In genomic region chr16:28924762-28925385, GRCh38 we compare ENCODE assay signal across 9 cellular contexts. TPM values are rescaled to one million over a fixed set of nuclear protein-coding genes. Genes with fewer than 3 reads are reported as not detected.
DNase-seq lines count a peak whose midpoint lies in the region; ATAC-seq, FAIRE-seq and TF ChIP-seq lines count a peak whose summit lies in the region.
"Had no signal": no experiment of that assay in that cellular context is flagged by ENCODE, and none has a peak within 500 bp of the region (broad histone marks: within the 10 kb centered on the region; RNA-seq: fewer than 3 reads in every experiment).

TSS of gene RABEP2 (minus strand) at chr16:28925238. CDS start at chr16:28925163, 75 bp downstream.

- no peak for TF ChIP-seq RAD21 in HepG2 (CRISPR knock-in tag; IDR thresholded peaks at IDR 0.05)

- H3K79me2 ChIP-seq in HepG2 (ENCODE audit: insufficient read depth, low read length) = no peaks in the 10 kb centered on the region

- no peaks in the 10 kb centered on the region for H3K27me3 ChIP-seq in HepG2 (ENCODE audit: control insufficient read depth in 1 of 2, insufficient read depth in 2 of 2, low read length in 2 of 2)

- POLR2A ChIA-PET in HepG2 (lab: Yijun Ruan, JAX) = interaction anchor here (0.5 to 5.7 kb wide), 9 partner anchors 8 to 103 kb away, joined by 3 to 77 read pairs (median 11); partner anchors contain the start of genes ATXN2L, NFATC2IP, SH2B1 and TUFM

- WGBS in HepG2 (ENCODE audit: low lambda C conversion rate) = 1% methylated on average over 60 of the region's 66 CpGs

- H3K4me3 ChIP-seq in HepG2 (replicated peaks in 1 of 3; ENCODE audit: insufficient read depth in 1 of 3, low read depth in 2 of 3, low read length in 3 of 3) = peak within 1 kb of the TSS; percentile 84 to 99 (median 87)

- peak within 1 kb of the TSS; percentile 82 for H3K9ac ChIP-seq in HepG2 (ENCODE audit: insufficient read depth, low read depth, low read length)

- no peaks in the 10 kb centered on the region; the same call in 1 of the 2 replicates for H4K20me1 ChIP-seq in HepG2 (ENCODE audit: insufficient read depth, low read length)

- TF ChIP-seq POLR2A in HepG2 (IDR thresholded peaks at IDR 0.05; ENCODE audit: insufficient read depth in 1 of 2, low read depth in 2 of 2, low read length in 2 of 2) = no peak; a peak in 1 of 4 replicates

- no TSS peak for BruUV-seq in HepG2 (replicated peaks; lab: Mats Ljungman, UMichigan)

- no peak within 1 kb of the TSS for H2AFZ ChIP-seq in HepG2 (ENCODE audit: low read length)

- peaks cover 71% of the 10 kb centered on the region for H3K4me1 ChIP-seq in HepG2 (ENCODE audit: insufficient read depth, low read length)

- intact Hi-C loops in HepG2 (cut with micrococcal nuclease; ENCODE audit: unreplicated experiment) = loop anchor here (5.0 kb wide), 2 partner anchors 38 to 78 kb away; partner anchors contain the start of gene TUFM

- no peak for TF ChIP-seq CTCF in HepG2 (CRISPR knock-in tag; IDR thresholded peaks at IDR 0.05)

- in situ Hi-C loops in HepG2 (cut with HindIII; ENCODE audit: extremely low pct_ligation_motif_present, low pct_unique_long_range_greater_than_20kb) = no loop called here

- no peak for TF ChIP-seq EP300 in HepG2 (IDR thresholded peaks at IDR 0.05; ENCODE audit: low read depth in 2 of 2, low read length in 2 of 2)
- TF ChIP-seq EP300 in HepG2 (CRISPR knock-in tag; IDR thresholded peaks at IDR 0.05; ENCODE audit: borderline replicate concordance) = no peak

- H3K27ac ChIP-seq in HepG2 (ENCODE audit: extremely low read length, insufficient read depth, low read length) = peak within 1 kb of the TSS; percentile 89

- H3K36me3 ChIP-seq in HepG2 (replicated peaks in 1 of 2; ENCODE audit: control insufficient read depth in 1 of 2, insufficient read depth in 2 of 2, low read length in 2 of 2) = peaks cover 0 to under 1% of the 10 kb centered on the region in 2 experiments; a peak in 2 of 5 replicates

- H3K4me2 ChIP-seq in HepG2 (ENCODE audit: low read depth, low read length) = peak within 1 kb of the TSS; percentile 98

- FAIRE-seq in HepG2 (lab: Jason Lieb, UNC) = no peak
- FAIRE-seq: endometrium had no signal

- CTCF ChIA-PET in HepG2 (lab: Yijun Ruan, JAX; ENCODE audit: low intra/inter-chr PET ratio, low total read pairs) = interaction anchor here (3.9 kb wide), 1 partner anchor 21 kb away, joined by 8 read pairs; no protein-coding TSS in a partner anchor

- peak; percentile 61 for ATAC-seq in GM19397 (IDR thresholded peaks at IDR 0.05; ENCODE audit: unreplicated experiment)
- peak; percentile 30 for ATAC-seq in HG03558 (IDR thresholded peaks at IDR 0.05; ENCODE audit: extremely low read depth, unreplicated experiment)
- peak; percentile 85 for ATAC-seq in HepG2

- DNase-seq in C1 segment of cervical spinal cord (lab: John Stamatoyannopoulos, UW) (peak; percentile 84 to 95 (median 91)), NCI-H748 (lab: John Stamatoyannopoulos, UW; ENCODE audit: unreplicated experiment) (peak; percentile 93), dermis blood vessel endothelial cell (peak; percentile 91), HepG2 (ENCODE audit: low spot score) (peak; percentile 86)
- DNase-seq in activated CD4-positive, alpha-beta T cell treated with anti-CD3 and anti-CD28 coated beads, Interleukin-2, amount 50 U/mL, for 48 hours = peak; percentile 98
- peak; percentile 98 for DNase-seq in stimulated activated CD4-positive, alpha-beta T cell treated with anti-CD3 and anti-CD28 coated beads, Interleukin-4, amount 100 ng/mL, for 1 hour

- H3K9me3 ChIP-seq in HepG2 (ENCODE audit: low read length) = no peaks in the 10 kb centered on the region

TF ChIP-seq in HepG2, 621 proteins besides CTCF, POLR2A, EP300 and RAD21 (continues in another document):
- TF ChIP-seq ZNF180 (CRISPR knock-in tag; IDR thresholded peaks at IDR 0.05; ENCODE audit: borderline replicate concordance, low read depth) = no peak
- no peak for TF ChIP-seq IRX3 (CRISPR knock-in tag; IDR thresholded peaks at IDR 0.05; ENCODE audit: borderline replicate concordance, low read depth)
- TF ChIP-seq ZNF160 (CRISPR knock-in tag; IDR thresholded peaks at IDR 0.05) = no peak
- no peak for TF ChIP-seq GATAD2A (CRISPR knock-in tag; IDR thresholded peaks at IDR 0.05)
- TF ChIP-seq SIN3B (IDR thresholded peaks at IDR 0.05; ENCODE audit: low read length) = no peak
- no peak for TF ChIP-seq TFE3 (CRISPR knock-in tag; IDR thresholded peaks at IDR 0.05)
- no peak for TF ChIP-seq BCL3 (CRISPR knock-in tag; IDR thresholded peaks at IDR 0.05)
- no peak for TF ChIP-seq ZNF224 (CRISPR knock-in tag; IDR thresholded peaks at IDR 0.05)
- no peak for TF ChIP-seq ZNF75D (CRISPR knock-in tag; IDR thresholded peaks at IDR 0.05; ENCODE audit: borderline replicate concordance)
- 0 out of 2 replicates have a peak, but pooled peaks have one; percentile 6 for TF ChIP-seq ZNF501 (CRISPR knock-in tag; IDR thresholded peaks at IDR 0.05)
- TF ChIP-seq ZNF780A (CRISPR knock-in tag; IDR thresholded peaks at IDR 0.05) = no peak
- no peak for TF ChIP-seq TCF12 (IDR thresholded peaks at IDR 0.05)
- TF ChIP-seq TCF12 (CRISPR knock-in tag; IDR thresholded peaks at IDR 0.05) = no peak
- TF ChIP-seq MIER2 (CRISPR knock-in tag; IDR thresholded peaks at IDR 0.05) = no peak
- no peak for TF ChIP-seq KLF13 (CRISPR knock-in tag; IDR thresholded peaks at IDR 0.05)
- no peak for TF ChIP-seq ZNF619 (CRISPR knock-in tag; IDR thresholded peaks at IDR 0.05)
- TF ChIP-seq RFXANK (CRISPR knock-in tag; IDR thresholded peaks at IDR 0.05) = no peak
- no peak for TF ChIP-seq ZFP90 (CRISPR knock-in tag; IDR thresholded peaks at IDR 0.05; ENCODE audit: borderline replicate concordance)

RNA-seq across cellular contexts. Expression of gene RABEP2, which starts in this region (rescaled TPM):
- total RNA-seq in dermis blood vessel endothelial cell (61.1 and 74.8 TPM in 2 replicates), HepG2 (2016; rRNA removed; fragmentation: Illumina TruSeq; extraction: Trizol) (16.1 and 18.4 TPM in 2 replicates)
- 2.9 and 3.6 TPM in 2 replicates for total RNA-seq in HepG2 (2016; cell fraction: cytosol; rRNA removed; fragmentation: Illumina TruSeq; extraction: Trizol; ENCODE audit: low read depth)
- total RNA-seq in HepG2 (2016; cell fraction: insoluble cytoplasmic fraction; rRNA removed; fragmentation: Illumina TruSeq; extraction: Trizol) = 13.9 and 19.6 TPM in 2 replicates
- 7.5 and 8.4 TPM in 2 replicates for total RNA-seq in HepG2 (2016; cell fraction: membrane; rRNA removed; fragmentation: Illumina TruSeq; extraction: Trizol)
- 10.2 and 11.4 TPM in 2 replicates for total RNA-seq in HepG2 (2016; cell fraction: nucleus; rRNA removed; fragmentation: Illumina TruSeq; extraction: Trizol)
- polyA plus RNA-seq in HepG2 (2011; rRNA removed) = 10.8 and 12.4 TPM in 2 replicates
- polyA plus RNA-seq in HepG2 (2011; cell fraction: cytosol; rRNA removed) = 8.5 and 13.3 TPM in 2 replicates
- polyA plus RNA-seq in HepG2 (2011; cell fraction: nucleus; rRNA removed) = 28.2 and 32.3 TPM in 2 replicates
- 5.7 and 7.3 TPM in 2 replicates for polyA plus RNA-seq in HepG2 (2012)
- polyA plus RNA-seq in HepG2 (2016; cell fraction: cytosol; fragmentation: Illumina TruSeq; extraction: Trizol; ENCODE audit: low read depth) = 1.9 and 2.8 TPM in 2 replicates
- polyA plus RNA-seq in HepG2 (2016; cell fraction: insoluble cytoplasmic fraction; fragmentation: Illumina TruSeq; extraction: Trizol; ENCODE audit: low read depth) = 9.8 and 12.4 TPM in 2 replicates
- polyA plus RNA-seq in HepG2 (2016; cell fraction: membrane; fragmentation: Illumina TruSeq; extraction: Trizol; ENCODE audit: low read depth) = 4.5 and 4.9 TPM in 2 replicates
- 17.2 and 17.9 TPM in 2 replicates for polyA plus RNA-seq in HepG2 (2016; cell fraction: nucleus; fragmentation: Illumina TruSeq; extraction: Trizol; ENCODE audit: insufficient read depth, low read depth)
- 5.5 and 7.5 TPM in 2 replicates for polyA minus RNA-seq in HepG2 (2011; rRNA and poly(A)+ RNA removed; ENCODE audit: low replicate concordance)
- 5.5 and 7.4 TPM in 2 replicates for polyA minus RNA-seq in HepG2 (2011; cell fraction: cytosol; rRNA and poly(A)+ RNA removed)
- polyA minus RNA-seq in HepG2 (2011; cell fraction: nucleus; rRNA and poly(A)+ RNA removed) = 6.2 and 7.5 TPM in 2 replicates

Comparison
In these comparisons a context has a peak if more than half of its experiments do, and no peak if none do; other contexts are left out.
1. Peak in every context shown above with its lines: DNase-seq, ATAC-seq, H3K4me3 ChIP-seq and H3K27ac ChIP-seq.
2. ATAC-seq: peak in every context shown above with its lines; median percentile 85 in HepG2; 61 in GM19397; 30 in HG03558.